20 cellular contexts compared by ENCODE assay signal in genomic region chr4:590313-590841, GRCh38. TPM values are rescaled to one million over a fixed set of nuclear protein-coding genes. Genes with fewer than 3 reads are reported as not detected.
DNase-seq lines count a peak whose midpoint lies in the region; ATAC-seq and TF ChIP-seq lines count a peak whose summit lies in the region.
"Had no signal": no experiment of that assay in that cellular context is flagged by ENCODE, and none has a peak within 500 bp of the region (broad histone marks: within the 10 kb centered on the region; RNA-seq: fewer than 3 reads in every experiment).

No MANE protein-coding gene starts in this region.

- no peaks in the 10 kb centered on the region for H3K79me2 ChIP-seq in H9 (ENCODE audit: insufficient read depth, low read length)

- H2BK15ac ChIP-seq in mesenchymal stem cell (ENCODE audit: low read depth, poor library complexity, severe bottlenecking) (no peak overlapping the region), H9 (ENCODE audit: low read depth, low read length) (no peak overlapping the region)

- H4K91ac ChIP-seq in mesenchymal stem cell (ENCODE audit: low read length) (no peak overlapping the region), H9 (ENCODE audit: insufficient read length, low read depth, low read length) (no peak overlapping the region)

- no peak overlapping the region for H3T11ph ChIP-seq in H9 (ENCODE audit: low read length)

- H2AK5ac ChIP-seq in mesenchymal stem cell (ENCODE audit: low read length, severe bottlenecking) (no peak overlapping the region), H9 (ENCODE audit: insufficient read length, low read length) (no peak overlapping the region)

- H2BK120ac ChIP-seq in mesenchymal stem cell (ENCODE audit: low read depth, low read length): no peak overlapping the region
- no peak overlapping the region for H2BK120ac ChIP-seq in H9 (ENCODE audit: low read depth, low read length, poor library complexity, severe bottlenecking)

- H3K4me1 Mint-ChIP-seq in chondrocyte (ENCODE audit: low read depth): peaks cover 4% of the 10 kb centered on the region
- H3K4me1 Mint-ChIP-seq in H9: peaks cover 0 to 5% of the 10 kb centered on the region in 2 experiments; a peak in 2 of 4 replicates
- H3K4me1 Mint-ChIP-seq: CD4-positive, alpha-beta memory T cell had no signal

- H2AFZ ChIP-seq in mesenchymal stem cell (ENCODE audit: low read depth, low read length): peak overlapping the region; percentile 2
- no peak overlapping the region for H2AFZ ChIP-seq in H9 (ENCODE audit: low read length)

- H3K27ac ChIP-seq in heart left ventricle (no peak overlapping the region), mesenchymal stem cell (ENCODE audit: low read length, poor library complexity, severe bottlenecking) (no peak overlapping the region), RWPE1 (no peak overlapping the region), H9 (ENCODE audit: insufficient read length, low read depth, low read length) (no peak overlapping the region)

- H3K27me3 ChIP-seq in heart left ventricle: peaks cover 0 to 7% (median 4%) of the 10 kb centered on the region in 9 donors
- H3K27me3 ChIP-seq in mesenchymal stem cell (ENCODE audit: control insufficient read depth in 1 of 2, insufficient read depth in 1 of 2, low read length in 2 of 2): peaks cover 0 to 4% of the 10 kb centered on the region in 2 experiments
- H3K27me3 ChIP-seq in H9 (ENCODE audit: insufficient read depth, low read length): no peaks in the 10 kb centered on the region

- TF ChIP-seq CTCF in heart left ventricle (IDR thresholded peaks at IDR 0.05) (no peak), chondrocyte (IDR thresholded peaks at IDR 0.05) (no peak), RWPE1 (conservative IDR thresholded peaks at IDR 0.05; ENCODE audit: low read depth) (no peak), H9 (conservative IDR thresholded peaks at IDR 0.05) (no peak)

- H3K18ac ChIP-seq in mesenchymal stem cell (ENCODE audit: low read depth in 1 of 2, low read length in 2 of 2): no peak overlapping the region
- no peak overlapping the region for H3K18ac ChIP-seq in H9 (ENCODE audit: insufficient read length, low read depth, low read length)

- POLR2A ChIA-PET in RWPE1 (lab: Yijun Ruan, JAX; ENCODE audit: low non-redundant PET): no interaction called here

- H3K23me2 ChIP-seq in H9 (ENCODE audit: insufficient read length, low read depth, low read length, poor library complexity, severe bottlenecking): no peaks in the 10 kb centered on the region

- H2BK12ac ChIP-seq in mesenchymal stem cell (ENCODE audit: low read length in 2 of 2) (no peak overlapping the region), H9 (ENCODE audit: insufficient read length, low read depth, low read length) (no peak overlapping the region)

- H2BK5ac ChIP-seq in mesenchymal stem cell (ENCODE audit: low read depth, low read length, poor library complexity, severe bottlenecking): no peak overlapping the region
- H2BK5ac ChIP-seq in H9 (ENCODE audit: insufficient read length, low read length): no peak overlapping the region

- H4K8ac ChIP-seq in mesenchymal stem cell (ENCODE audit: low read length): no peak overlapping the region
- no peak overlapping the region for H4K8ac ChIP-seq in H9 (replicated peaks; ENCODE audit: insufficient read length, low read depth, low read length)

- no peak overlapping the region for H4K5ac ChIP-seq in H9 (ENCODE audit: insufficient read length, low read depth, low read length)

- H3K14ac ChIP-seq in mesenchymal stem cell (ENCODE audit: low read length in 2 of 2): no peak overlapping the region
- H3K14ac ChIP-seq in H9 (ENCODE audit: insufficient read depth, low read length): no peak overlapping the region

- H3K4me1 ChIP-seq in heart left ventricle (no peaks in the 10 kb centered on the region), mesenchymal stem cell (ENCODE audit: control insufficient read depth, insufficient read depth, low read depth, low read length) (no peaks in the 10 kb centered on the region), H9 (ENCODE audit: insufficient read depth, low read length) (no peaks in the 10 kb centered on the region)
- H3K4me1 ChIP-seq: HAP-1 had no signal

- H4K20me1 ChIP-seq in H9 (ENCODE audit: control insufficient read depth, insufficient read depth, insufficient read length): no peaks in the 10 kb centered on the region

- no peak for ATAC-seq in heart left ventricle

- H3K79me1 ChIP-seq in mesenchymal stem cell (replicated peaks; ENCODE audit: low read length, poor library complexity, severe bottlenecking) (no peaks in the 10 kb centered on the region), H9 (ENCODE audit: insufficient read depth, low read depth, low read length, poor library complexity, severe bottlenecking) (no peaks in the 10 kb centered on the region)

- no peak overlapping the region for H2BK20ac ChIP-seq in H9 (ENCODE audit: low read depth, low read length, poor library complexity, severe bottlenecking)

- H3K4me3 ChIP-seq in heart left ventricle: no peak overlapping the region
- no peak overlapping the region for H3K4me3 ChIP-seq in mesenchymal stem cell (ENCODE audit: insufficient read depth in 1 of 2, low read depth in 1 of 2, low read length in 2 of 2)
- H3K4me3 ChIP-seq: HAP-1 had no signal

- peaks cover 0 to 13% (median 0%) of the 10 kb centered on the region in 12 donors for H3K9me3 ChIP-seq in heart left ventricle
- H3K9me3 ChIP-seq in mesenchymal stem cell (ENCODE audit: control insufficient read depth, low read length): peaks cover 6% of the 10 kb centered on the region
- H3K9me3 ChIP-seq in H9 (ENCODE audit: control insufficient read depth, low read depth, low read length): no peaks in the 10 kb centered on the region

- H3K36me3 ChIP-seq in heart left ventricle: no peaks in the 10 kb centered on the region
- H3K36me3 ChIP-seq in mesenchymal stem cell (ENCODE audit: control insufficient read depth in 1 of 2, insufficient read depth in 2 of 2, low read depth in 1 of 2, low read length in 2 of 2): no peaks in the 10 kb centered on the region
- H3K36me3 ChIP-seq: HAP-1 had no signal

- WGBS in heart left ventricle, 4 donors: 91 to 97% (median 93%) methylated on average over 11 to 12 of the region's 12 CpGs
- 82% methylated on average over 10 of the region's 12 CpGs for WGBS in mesenchymal stem cell
- no CpG with 5 or more reads among the region's 12 CpGs for WGBS in H9 (ENCODE audit: extremely low coverage, insufficient read length, low lambda C conversion rate)

- DNase-seq in cardiac septum (ENCODE audit: low spot score) (peak; percentile 26), heart left ventricle (no peak), chondrocyte (ENCODE audit: low spot score) (peak; percentile 58), mesenchymal stem cell (no peak), posterior vena cava (ENCODE audit: low spot score) (peak; percentile 52), RWPE1 (ENCODE audit: low spot score) (no peak), H9 (no peak), globus pallidus (ENCODE audit: low spot score) (no peak)
- DNase-seq: C1 segment of cervical spinal cord; Calu3; CD4-positive, alpha-beta memory T cell; COR-L47; DMS53; DMS79 treated with DMSO at 0.1 percent for 48 hours; GF-D8; GOT3 had no signal

- TF ChIP-seq POLR2A in heart left ventricle (IDR thresholded peaks at IDR 0.05): no peak

- H3K9me3 Mint-ChIP-seq in chondrocyte (ENCODE audit: low read depth) (peaks cover 14% of the 10 kb centered on the region), H9 (peaks cover 9 to 12% of the 10 kb centered on the region in 2 experiments; a peak in 4 of 5 replicates)

- no peak overlapping the region for H3K56ac ChIP-seq in H9 (ENCODE audit: insufficient read length, low read depth, low read length)

- H3K27ac Mint-ChIP-seq in chondrocyte (ENCODE audit: unreplicated experiment) (no peak overlapping the region), H9 (no peak overlapping the region)
- H3K27ac Mint-ChIP-seq: CD4-positive, alpha-beta memory T cell had no signal

- CTCF ChIA-PET in RWPE1 (lab: Yijun Ruan, JAX): no interaction called here

- H3K36me3 Mint-ChIP-seq in chondrocyte (ENCODE audit: low read depth) (no peaks in the 10 kb centered on the region), H9 (ENCODE audit: insufficient read depth in 1 of 3, low read depth in 3 of 3) (no peaks in the 10 kb centered on the region)

- H3K27me3 Mint-ChIP-seq in chondrocyte (ENCODE audit: low read depth): peaks cover 14% of the 10 kb centered on the region
- H3K27me3 Mint-ChIP-seq in H9 (ENCODE audit: low read depth): peaks cover 61% of the 10 kb centered on the region

- no peak overlapping the region for H3K9ac ChIP-seq in mesenchymal stem cell (ENCODE audit: low read length)
- H3K9ac ChIP-seq in H9 (ENCODE audit: extremely low read depth, insufficient read length, low read length): no peak overlapping the region

- H3K4ac ChIP-seq in mesenchymal stem cell (ENCODE audit: low read depth in 1 of 2, low read length in 2 of 2) (no peak overlapping the region), H9 (ENCODE audit: low read depth, low read length) (no peak overlapping the region)

- H3K23ac ChIP-seq in mesenchymal stem cell (ENCODE audit: low read length in 2 of 2) (no peak overlapping the region), H9 (ENCODE audit: insufficient read length, low read depth, low read length) (no peak overlapping the region)

- H3K4me3 Mint-ChIP-seq in chondrocyte (ENCODE audit: unreplicated experiment) (no peak overlapping the region), H9 (no peak overlapping the region)
- H3K4me3 Mint-ChIP-seq: CD4-positive, alpha-beta memory T cell had no signal

- intact Hi-C loops in cardiac septum (cut with DNase I): no loop called here
- intact Hi-C loops in heart left ventricle (cut with DNase I): no loop called here
- intact Hi-C loops in posterior vena cava (cut with DNase I): no loop called here

- H3K4me2 ChIP-seq in mesenchymal stem cell (ENCODE audit: low read length, poor library complexity, severe bottlenecking) (no peak overlapping the region), H9 (ENCODE audit: insufficient read depth, insufficient read length, low read length) (no peak overlapping the region)

RNA-seq across cellular contexts. Expression of gene TMEM271, which starts 14.3 kb away (rescaled TPM):
- total RNA-seq in cardiac septum (not detected), heart left ventricle (not detected), chondrocyte (not detected in 3 replicates), posterior vena cava (not detected), H9 (2021) (0.09 TPM in 1 of 2 replicates, not detected in the other)
- not detected for polyA plus RNA-seq in heart left ventricle
- not detected for polyA plus RNA-seq in mesenchymal stem cell (2013, experiment 1 of 2)
- polyA plus RNA-seq in mesenchymal stem cell (2013, experiment 2 of 2): not detected
- total RNA-seq: A172; Calu3; CD4-positive, alpha-beta memory T cell; Daoy had no signal
- polyA plus RNA-seq: BJ; CD4-positive, alpha-beta memory T cell had no signal

RNA-seq across cellular contexts. Expression of gene PDE6B, which starts 35.0 kb away (rescaled TPM):
- total RNA-seq in cardiac septum: 4.8 TPM
- 1 to 10 TPM in 8 of 9 donors, under 1 TPM in 1; 0.98 to 8.4 (median 3.6) TPM for total RNA-seq in heart left ventricle
- 1 to 10 TPM in 1 of 2 donors, under 1 TPM in 1; 0.61 to 1.9 TPM for polyA plus RNA-seq in heart left ventricle
- total RNA-seq in chondrocyte: 0.46 to 2.3 TPM (median 2.3 TPM) in 3 replicates
- polyA plus RNA-seq in mesenchymal stem cell (2013, experiment 1 of 2): 1.3 TPM
- 0.97 TPM for polyA plus RNA-seq in mesenchymal stem cell (2013, experiment 2 of 2)
- total RNA-seq in posterior vena cava: 1 to 10 TPM; 1.4 to 3.7 TPM
- total RNA-seq in H9 (2021): 10.2 and 10.8 TPM in 2 replicates
- total RNA-seq: A172, Calu3 had no signal

Comparison
In these comparisons a context has a peak if more than half of its experiments do, and no peak if none do; other contexts are left out.
1. DNase-seq: peak in cardiac septum (single experiment), chondrocyte (single experiment) and posterior vena cava (single experiment); none in heart left ventricle (0 of 5), mesenchymal stem cell (single experiment), RWPE1 (single experiment), H9 (single experiment) and globus pallidus (single experiment).